In genomic region chr6:7165002-7165735, GRCh38 we compare ENCODE assay signal across 10 cellular contexts. TPM values are rescaled to one million over a fixed set of nuclear protein-coding genes. Genes with fewer than 3 reads are reported as not detected.
DNase-seq lines count a peak whose midpoint lies in the region; ATAC-seq, FAIRE-seq and TF ChIP-seq lines count a peak whose summit lies in the region.
"Had no signal": no experiment of that assay in that cellular context is flagged by ENCODE, and none has a peak within 500 bp of the region (broad histone marks: within the 10 kb centered on the region; RNA-seq: fewer than 3 reads in every experiment).

No MANE protein-coding gene starts in this region.

- peak overlapping the region; percentile 75 for H3K4ac ChIP-seq in mesendoderm (ENCODE audit: low read depth, low read length)

- H4K20me1 ChIP-seq in K562 (replicated peaks; ENCODE audit: control insufficient read depth, insufficient read depth, low read length): no peaks in the 10 kb centered on the region

- H3K9ac ChIP-seq in K562 (ENCODE audit: insufficient read depth in 1 of 2, low read depth in 2 of 2, low read length in 2 of 2): peak overlapping the region; percentile 65 to 75
- H3K9ac ChIP-seq in mesendoderm (ENCODE audit: low read length): peak overlapping the region; percentile 23

- H2AFZ ChIP-seq in K562 (ENCODE audit: low read depth, low read length): peak overlapping the region; percentile 4; the same call in 1 of the 2 replicates

- TF ChIP-seq POLR2A in K562 (conservative IDR thresholded peaks at IDR 0.05): peak; percentile 80

- no peak overlapping the region for H3K23ac ChIP-seq in mesendoderm (ENCODE audit: low read length)

- TF ChIP-seq RAD21 in K562 (CRISPR knock-in tag; conservative IDR thresholded peaks at IDR 0.05 in 1 of 2, IDR thresholded peaks at IDR 0.05 in 1 of 2): peak in 1 of 2 experiments; percentile 54

- intact Hi-C loops in cardiac septum (cut with DNase I) (no loop called here), K562 (cut with micrococcal nuclease) (loop anchor here (1.0 to 5.0 kb wide), 7 partner anchors 22 to 453 kb away; partner anchors contain the start of gene RREB1), upper lobe of right lung (cut with DNase I) (no loop called here)

- no TSS peak for BruUV-seq in K562 (replicated peaks; lab: Mats Ljungman, UMichigan)

- peak; percentile 81 to 89 for DNase-seq in cardiac muscle cell (ENCODE audit: low read depth in 1 of 2, low spot score in 1 of 2)
- no peak for DNase-seq in cardiac septum (ENCODE audit: low spot score)
- DNase-seq in K562 (ENCODE audit: extremely low read depth in 1 of 4, low spot score in 3 of 4): peak; percentile 73 to 99 (median 84)
- peak; percentile 73 for DNase-seq in mesendoderm
- no peak for DNase-seq in upper lobe of right lung
- DNase-seq in T-helper 9 cell: no peak
- no peak for DNase-seq in GOT3 (lab: John Stamatoyannopoulos, UW)
- DNase-seq in hypothalamus (lab: John Stamatoyannopoulos, UW): no peak
- DNase-seq: islet precursor cell, NCI-H2107 had no signal

- H2AK5ac ChIP-seq in mesendoderm (ENCODE audit: low read length): peak overlapping the region; percentile 6

- WGBS in K562 (ENCODE audit: insufficient coverage, low coverage, missing lambda C conversion rate): 4% methylated on average over 10 of the region's 10 CpGs
- WGBS in mesendoderm (ENCODE audit: extremely low coverage, insufficient coverage, low lambda C conversion rate): no CpG with 5 or more reads among the region's 10 CpGs

- H3K27me3 ChIP-seq in cardiac muscle cell (no peaks in the 10 kb centered on the region), K562 (ENCODE audit: control insufficient read depth in 2 of 2, insufficient read depth in 2 of 2, low read length in 2 of 2) (no peaks in the 10 kb centered on the region), mesendoderm (ENCODE audit: insufficient read depth, low read length, poor library complexity) (no peaks in the 10 kb centered on the region), upper lobe of right lung (no peaks in the 10 kb centered on the region)

- POLR2A ChIA-PET in K562 (lab: Yijun Ruan, JAX): interaction anchor here (0.6 to 2.6 kb wide), 15 partner anchors 8 to 305 kb away, joined by 3 to 18 read pairs (median 3); no protein-coding TSS in a partner anchor

- H3K9me3 ChIP-seq in cardiac muscle cell (ENCODE audit: low read depth): no peaks in the 10 kb centered on the region
- no peaks in the 10 kb centered on the region for H3K9me3 ChIP-seq in K562 (replicated peaks; ENCODE audit: control insufficient read depth, insufficient read depth, low read depth, low read length)
- no peaks in the 10 kb centered on the region for H3K9me3 ChIP-seq in upper lobe of right lung

- peak overlapping the region; percentile 89 for H3K18ac ChIP-seq in mesendoderm (ENCODE audit: low read length)

- no peak overlapping the region for H4K8ac ChIP-seq in mesendoderm (ENCODE audit: low read depth, low read length)

- peaks cover 95% of the 10 kb centered on the region for H3K79me2 ChIP-seq in K562 (ENCODE audit: control insufficient read depth, insufficient read depth, low read length)
- H3K79me2 ChIP-seq in mesendoderm (ENCODE audit: control insufficient read depth, insufficient read depth, low read length): peaks cover 41% of the 10 kb centered on the region

- no peak overlapping the region for H2BK15ac ChIP-seq in mesendoderm (replicated peaks; ENCODE audit: low read depth)

- H2BK120ac ChIP-seq in mesendoderm (ENCODE audit: low read depth, low read length): no peak overlapping the region

- no peaks in the 10 kb centered on the region for H3K9me1 ChIP-seq in K562 (ENCODE audit: control insufficient read depth, insufficient read depth, low read length)

- H3K36me3 ChIP-seq in cardiac muscle cell (no peaks in the 10 kb centered on the region), K562 (ENCODE audit: control insufficient read depth, insufficient read depth, low read length) (peaks cover 32% of the 10 kb centered on the region), mesendoderm (ENCODE audit: control insufficient read depth, insufficient read depth, low read length) (no peaks in the 10 kb centered on the region), upper lobe of right lung (no peaks in the 10 kb centered on the region)

- ATAC-seq in K562: peak; percentile 85
- peak; percentile 3 for ATAC-seq in upper lobe of right lung

- CTCF ChIA-PET in K562 (lab: Yijun Ruan, JAX; ENCODE audit: low intra/inter-chr PET ratio): no interaction called here

- peak; percentile 99 for TF ChIP-seq EP300 in K562 (IDR thresholded peaks at IDR 0.05; ENCODE audit: low read length)

- H3K79me1 ChIP-seq in mesendoderm (ENCODE audit: low read length): peaks cover 32% of the 10 kb centered on the region

- in situ Hi-C loops in K562 (cut with MboI): no loop called here

- peak; percentile 99 for FAIRE-seq in K562 (lab: Jason Lieb, UNC)

- H4K5ac ChIP-seq in mesendoderm (ENCODE audit: low read length): no peak overlapping the region

- H3K4me1 ChIP-seq in cardiac muscle cell (ENCODE audit: low read depth) (peaks cover 50% of the 10 kb centered on the region), K562 (replicated peaks in 1 of 2; ENCODE audit: control insufficient read depth in 2 of 2, insufficient read depth in 2 of 2, low read length in 2 of 2) (peaks cover 71 to 91% of the 10 kb centered on the region in 2 experiments), mesendoderm (ENCODE audit: control insufficient read depth, low read depth, low read length) (peaks cover 34% of the 10 kb centered on the region), upper lobe of right lung (peaks cover 75% of the 10 kb centered on the region)

- peak overlapping the region; percentile 81 for H3K4me2 ChIP-seq in K562 (ENCODE audit: insufficient read depth, low read length)
- H3K4me2 ChIP-seq in mesendoderm (ENCODE audit: low read length): no peak overlapping the region

- TF ChIP-seq CTCF in cardiac muscle cell (IDR thresholded peaks at IDR 0.05; ENCODE audit: low read depth, low read length): no peak
- peak in 2 of 3 experiments; percentile 11 to 17; a peak in 1 of 6 replicates for TF ChIP-seq CTCF in K562 (IDR thresholded peaks at IDR 0.05 in 2 of 3, conservative IDR thresholded peaks at IDR 0.05 in 1 of 3; ENCODE audit: insufficient read depth in 2 of 3, low read depth in 1 of 3, low read length in 3 of 3)
- TF ChIP-seq CTCF in upper lobe of right lung (IDR thresholded peaks at IDR 0.05): no peak

- peak overlapping the region; percentile 75 for H3K56ac ChIP-seq in mesendoderm (ENCODE audit: low read length)

- H3K27ac ChIP-seq in cardiac muscle cell (peak overlapping the region; percentile 80), K562 (ENCODE audit: extremely low read depth, low read depth, low read length) (peak overlapping the region; percentile 88), mesendoderm (ENCODE audit: low read depth, low read length) (peak overlapping the region; percentile 30), upper lobe of right lung (peak overlapping the region; percentile 33)

- H2BK5ac ChIP-seq in mesendoderm (ENCODE audit: low read length): peak overlapping the region; percentile 28

- H3K4me3 ChIP-seq in cardiac muscle cell: no peak overlapping the region
- H3K4me3 ChIP-seq in K562: peak overlapping the region; percentile 6; the same call in 1 of the 2 replicates
- no peak overlapping the region for H3K4me3 ChIP-seq in mesendoderm (ENCODE audit: low read length)
- no peak overlapping the region for H3K4me3 ChIP-seq in upper lobe of right lung

TF ChIP-seq in K562, 482 proteins besides CTCF, POLR2A, EP300 and RAD21 (continues in another document):
- TF ChIP-seq NFE2L1 (tag; IDR thresholded peaks at IDR 0.05; ENCODE audit: borderline replicate concordance, low read depth): no peak
- TF ChIP-seq NONO (IDR thresholded peaks at IDR 0.05; ENCODE audit: low read depth in 2 of 2, low read length in 1 of 2): peak in 1 of 2 experiments; percentile 85; a peak in 1 of 4 replicates
- peak; percentile 85 for TF ChIP-seq BACH1 (tag; IDR thresholded peaks at IDR 0.05)
- 0 out of 2 replicates have a peak, but pooled peaks have one; percentile 37 for TF ChIP-seq PTRF (tag; IDR thresholded peaks at IDR 0.05)
- no peak for TF ChIP-seq FOXJ3 (CRISPR knock-in tag; IDR thresholded peaks at IDR 0.05)
- TF ChIP-seq JUN (IDR thresholded peaks at IDR 0.05; ENCODE audit: borderline replicate concordance, low read depth, low read length): peak; percentile 55; the same call in 1 of the 2 replicates
- TF ChIP-seq JUN (CRISPR knock-in tag; IDR thresholded peaks at IDR 0.05; ENCODE audit: borderline replicate concordance): peak; percentile 68; the same call in 1 of the 2 replicates
- TF ChIP-seq GTF2A2 (tag; IDR thresholded peaks at IDR 0.05): no peak
- TF ChIP-seq ZNF408 (CRISPR knock-in tag; IDR thresholded peaks at IDR 0.05; ENCODE audit: low read depth): no peak
- 0 out of 2 replicates have a peak, but pooled peaks have one; percentile 11 for TF ChIP-seq CHD2 (IDR thresholded peaks at IDR 0.05; ENCODE audit: low read depth, low read length)

RNA-seq across cellular contexts. Expression of gene RREB1, which starts 57.4 kb away (rescaled TPM):
- total RNA-seq in cardiac muscle cell (30.5 and 55.3 TPM in 2 replicates), cardiac septum (27.8 TPM), K562 (2014; rRNA removed) (19.3 and 34.7 TPM in 2 replicates), K562 (2014; rRNA removed; fragmentation: Illumina TruSeq; extraction: Trizol) (24.3 and 25.0 TPM in 2 replicates), K562 (2015; rRNA removed; fragmentation: Illumina TruSeq; extraction: Trizol) (21.9 and 22.1 TPM in 2 replicates), K562 (2021) (64.2 and 65.7 TPM in 2 replicates), upper lobe of right lung (60.2 TPM)
- polyA plus RNA-seq in cardiac muscle cell (15.4 and 22.1 TPM in 2 replicates), K562 (2011; rRNA removed) (5.2 and 6.0 TPM in 2 replicates), K562 (2014; fragmentation: Illumina TruSeq; extraction: Trizol) (23.6 and 25.9 TPM in 2 replicates), K562 (2014; fragmentation: Nextera tagmentation; extraction: Ambion mirVana) (1 to 10 TPM; 3.3 to 4.8 TPM), K562 (2014; rRNA removed) (15.6 and 19.6 TPM in 2 replicates)
- 128 and 141 TPM in 2 replicates for total RNA-seq in K562 (2011; cell fraction: chromatin; rRNA removed; ENCODE audit: low replicate concordance)
- 88.6 and 91.1 TPM in 2 replicates for total RNA-seq in K562 (2011; cell fraction: nucleolus; rRNA removed)
- 120 and 166 TPM in 2 replicates for total RNA-seq in K562 (2011; cell fraction: nucleoplasm; rRNA removed)
- 5.6 and 6.8 TPM in 2 replicates for polyA plus RNA-seq in K562 (2011; cell fraction: cytosol; rRNA removed)
- 25.5 and 29.7 TPM in 2 replicates for polyA plus RNA-seq in K562 (2011; cell fraction: nucleus; rRNA removed)
- polyA plus RNA-seq in K562 (2012): 20.6 and 20.9 TPM in 2 replicates
- 42.2 and 45.2 TPM in 2 replicates for polyA minus RNA-seq in K562 (2011; rRNA and poly(A)+ RNA removed)
- polyA minus RNA-seq in K562 (2011; cell fraction: cytosol; rRNA and poly(A)+ RNA removed): 34.1 and 47.8 TPM in 2 replicates
- polyA minus RNA-seq in K562 (2011; cell fraction: nucleus; rRNA and poly(A)+ RNA removed): 48.1 and 74.3 TPM in 2 replicates
- polyA plus RNA-seq in mesendoderm (2013, experiment 1 of 2): 12.6 TPM
- polyA plus RNA-seq in mesendoderm (2013, experiment 2 of 2): 12.0 TPM

Comparison
In these comparisons a context has a peak if more than half of its experiments do, and no peak if none do; other contexts are left out.
1. DNase-seq: peak in cardiac muscle cell (2 of 2), K562 (4 of 4) and mesendoderm (single experiment); none in cardiac septum (single experiment), upper lobe of right lung (single experiment), T-helper 9 cell (single experiment), GOT3 (single experiment) and hypothalamus (0 of 51).
2. H3K27ac ChIP-seq: peak in every context shown above with its lines; median percentile 88 in K562; 80 in cardiac muscle cell; 33 in upper lobe of right lung; 30 in mesendoderm.
3. CTCF ChIP-seq: peak in K562 (2 of 3); none in cardiac muscle cell (single experiment) and upper lobe of right lung (single experiment).